ENCODE assay signal across 8 cellular contexts in genomic region chr5:173888473-173889135, GRCh38. TPM values are rescaled to one million over a fixed set of nuclear protein-coding genes. Genes with fewer than 3 reads are reported as not detected.
A peak's percentile ranks its signal among the peaks of the same experiment; 100 is the strongest.
DNase-seq lines count a peak whose midpoint lies in the region; ATAC-seq and TF ChIP-seq lines count a peak whose summit lies in the region.

No MANE protein-coding gene starts in this region.

- intact Hi-C loops in Right ventricle myocardium superior (cut with DNase I): loop anchor here (5.0 kb wide), 2 partner anchors 84 to 271 kb away; partner anchors contain the start of gene BOD1
- intact Hi-C loops in Right ventricle myocardium inferior (cut with DNase I): loop anchor here (2.0 to 5.0 kb wide), 3 partner anchors 34 to 271 kb away; partner anchors contain the start of gene BOD1
- intact Hi-C loops in ovary (cut with DNase I): no loop called here

- TF ChIP-seq CTCF in fibroblast of mammary gland (conservative IDR thresholded peaks at IDR 0.05; ENCODE audit: control insufficient read depth, insufficient read depth, low read depth, low read length) (no peak), ovary (IDR thresholded peaks at IDR 0.05) (no peak)

- ATAC-seq in Right ventricle myocardium superior (ENCODE audit: poor library complexity): peak; percentile 7
- ATAC-seq in Right ventricle myocardium inferior: no peak
- no peak for ATAC-seq in HG03097 (IDR thresholded peaks at IDR 0.05; ENCODE audit: low FRiP score, unreplicated experiment)
- no peak for ATAC-seq in GM21390 (IDR thresholded peaks at IDR 0.05; ENCODE audit: unreplicated experiment)

- H3K9me3 ChIP-seq in ovary: no peaks in the 10 kb centered on the region

- no peak for TF ChIP-seq EP300 in ovary (IDR thresholded peaks at IDR 0.05)

- whole genome bisulfite sequencing in ovary, 3 donors: 1% methylated on average over 37 of the region's 37 CpGs

- peaks cover 29% of the 10 kb centered on the region for H3K36me3 Mint-ChIP-seq in activated CD4-positive, alpha-beta T cell treated with anti-CD3 and anti-CD28 coated beads, Interleukin-2, amount 10 ng/mL, durations not matched to agents 7 days and 5 days (ENCODE audit: low read depth)

- peaks cover 11% of the 10 kb centered on the region for H3K9me3 Mint-ChIP-seq in activated CD4-positive, alpha-beta T cell treated with anti-CD3 and anti-CD28 coated beads, Interleukin-2, amount 10 ng/mL, durations not matched to agents 7 days and 5 days

- CTCF ChIA-PET in activated CD4-positive, alpha-beta T cell treated with anti-CD3 and anti-CD28 coated beads, Interleukin-2, amount 10 ng/mL, durations not matched to agents 7 days and 5 days (lab: Charles Lee): interaction anchor here (0.7 to 1.2 kb wide), 4 partner anchors 9 to 473 kb away, joined by 3 to 5 read pairs (median 3); no protein-coding TSS in a partner anchor

- peak overlapping the region; percentile 13 to 41 for H3K27ac ChIP-seq in ovary

- no peaks in the 10 kb centered on the region for H3K27me3 Mint-ChIP-seq in activated CD4-positive, alpha-beta T cell treated with anti-CD3 and anti-CD28 coated beads, Interleukin-2, amount 10 ng/mL, durations not matched to agents 7 days and 5 days

- no peaks in the 10 kb centered on the region for H3K27me3 ChIP-seq in ovary

- POLR2A ChIA-PET in activated CD4-positive, alpha-beta T cell treated with anti-CD3 and anti-CD28 coated beads, Interleukin-2, amount 10 ng/mL, durations not matched to agents 7 days and 5 days (lab: Charles Lee): no interaction called here

- no peaks in the 10 kb centered on the region for H3K36me3 ChIP-seq in ovary

- TF ChIP-seq POLR2A in ovary (IDR thresholded peaks at IDR 0.05): no peak

- peaks cover 3% of the 10 kb centered on the region for H3K4me1 ChIP-seq in ovary (ENCODE audit: insufficient read depth)

- peaks cover 81% of the 10 kb centered on the region for H3K4me1 Mint-ChIP-seq in activated CD4-positive, alpha-beta T cell treated with anti-CD3 and anti-CD28 coated beads, Interleukin-2, amount 10 ng/mL, durations not matched to agents 7 days and 5 days

- peak; percentile 50 for DNase-seq in Right ventricle myocardium superior
- no peak for DNase-seq in Right ventricle myocardium inferior (ENCODE audit: missing footprints)
- DNase-seq in activated CD4-positive, alpha-beta T cell treated with anti-CD3 and anti-CD28 coated beads, Interleukin-2, amount 10 ng/mL, durations not matched to agents 7 days and 5 days: peak; percentile 14
- DNase-seq in fibroblast of mammary gland (ENCODE audit: low read depth): peak; percentile 34
- peak; percentile 27 to 56 (median 49) for DNase-seq in ovary
- no peak for DNase-seq in NCI-H446 (lab: John Stamatoyannopoulos, UW)

- H3K4me3 ChIP-seq in fibroblast of mammary gland (ENCODE audit: control insufficient read depth, low read depth, low read length): peak overlapping the region; percentile 82
- H3K4me3 ChIP-seq in ovary: peak overlapping the region; percentile 73

- peak overlapping the region; percentile 98 for H3K27ac Mint-ChIP-seq in activated CD4-positive, alpha-beta T cell treated with anti-CD3 and anti-CD28 coated beads, Interleukin-2, amount 10 ng/mL, durations not matched to agents 7 days and 5 days

- peak overlapping the region; percentile 97 for H3K4me3 Mint-ChIP-seq in activated CD4-positive, alpha-beta T cell treated with anti-CD3 and anti-CD28 coated beads, Interleukin-2, amount 10 ng/mL, durations not matched to agents 7 days and 5 days

RNA-seq across cellular contexts. Expression of gene CPEB4, which starts 0.5 kb away (rescaled TPM):
- total RNA-seq in Right ventricle myocardium superior (118 TPM), Right ventricle myocardium inferior (116 TPM), ovary (10 to 100 TPM; 14.5 to 50.1 (median 23.2) TPM)
- total RNA-seq in activated CD4-positive, alpha-beta T cell treated with anti-CD3 and anti-CD28 coated beads, Interleukin-2, amount 10 ng/mL, durations not matched to agents 7 days and 5 days: 10 to 100 TPM; 13.9 to 14.0 TPM
- polyA plus RNA-seq in ovary: 10 to 100 TPM in 1 of 2 donors, 1 to 10 TPM in 1; 7.2 to 26.0 TPM

Comparison
In these comparisons a context has a peak if more than half of its experiments do, and no peak if none do; other contexts are left out.
1. DNase-seq: peak in Right ventricle myocardium superior (single experiment), activated CD4-positive, alpha-beta T cell treated with anti-CD3 and anti-CD28 coated beads, Interleukin-2, amount 10 ng/mL, durations not matched to agents 7 days and 5 days (single experiment), fibroblast of mammary gland (single experiment) and ovary (5 of 5); none in Right ventricle myocardium inferior (single experiment) and NCI-H446 (0 of 2).
2. intact Hi-C loops: an anchor here in Right ventricle myocardium superior (5.0 kb wide) and Right ventricle myocardium inferior (2.0 to 5.0 kb wide); none called in ovary.